ENCODE assay signal across 15 cellular contexts in the genomic region with DNA sequence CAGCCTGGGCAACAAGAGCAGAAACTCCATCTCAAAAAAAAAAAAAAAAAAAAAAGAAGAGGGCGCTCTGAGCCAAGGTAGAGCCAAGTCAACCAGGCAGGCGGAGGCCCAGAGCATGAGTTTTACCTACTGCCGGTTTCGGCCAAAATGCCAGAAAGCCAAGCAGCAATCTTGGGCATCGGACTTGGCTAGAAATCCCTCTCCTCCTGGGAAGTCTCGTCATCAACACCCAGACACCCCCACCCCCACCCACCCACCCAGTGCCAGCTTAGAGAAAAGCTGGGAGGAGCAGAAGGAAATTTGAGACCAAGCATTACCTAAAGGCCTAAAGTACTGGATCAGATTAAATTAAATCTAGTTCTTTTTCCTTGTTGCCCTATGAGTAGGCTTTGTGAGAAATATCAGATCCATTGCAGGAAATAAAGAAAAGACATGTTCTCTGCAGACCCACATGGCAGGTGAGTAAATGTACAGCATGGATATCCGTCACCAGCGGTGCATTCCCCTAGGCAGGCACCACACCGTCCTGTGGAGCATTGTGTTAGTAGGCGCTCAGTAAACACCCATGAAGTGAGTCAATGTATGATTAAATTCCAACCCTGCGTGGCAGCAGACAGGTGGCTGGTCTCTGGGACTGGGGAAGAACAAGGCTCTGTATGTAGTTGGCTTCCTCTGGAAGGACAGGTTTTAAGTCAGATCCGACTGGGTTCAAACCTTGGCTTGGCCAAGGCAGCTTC. TPM values are rescaled to one million over a fixed set of nuclear protein-coding genes. Genes with fewer than 3 reads are reported as not detected.
DNase-seq lines count a peak whose midpoint lies in the region; ATAC-seq, FAIRE-seq and TF ChIP-seq lines count a peak whose summit lies in the region.
"Had no signal": no experiment of that assay in that cellular context is flagged by ENCODE, and none has a peak within 500 bp of the region (broad histone marks: within the 10 kb centered on the region; RNA-seq: fewer than 3 reads in every experiment).

No MANE protein-coding gene starts in this region.

- no peaks in the 10 kb centered on the region for H3K36me3 ChIP-seq in IMR-90 (ENCODE audit: control insufficient read depth, insufficient read depth, low read length)
- no peaks in the 10 kb centered on the region for H3K36me3 ChIP-seq in keratinocyte (ENCODE audit: control insufficient read depth in 2 of 2, extremely low read depth in 1 of 2, insufficient read depth in 2 of 2, low read length in 2 of 2)

- no peak for TF ChIP-seq CTCF in A549 (IDR thresholded peaks at IDR 0.05)
- no peak for TF ChIP-seq CTCF in IMR-90 (conservative IDR thresholded peaks at IDR 0.05; ENCODE audit: low read depth, low read length)
- no peak for TF ChIP-seq CTCF in RWPE1 (conservative IDR thresholded peaks at IDR 0.05; ENCODE audit: low read depth)
- no peak for TF ChIP-seq CTCF in keratinocyte (optimal IDR thresholded peaks at IDR 0.05 in 1 of 3, IDR thresholded peaks at IDR 0.05 in 1 of 3, conservative IDR thresholded peaks at IDR 0.05 in 1 of 3; ENCODE audit: extremely low read depth in 1 of 3, insufficient read depth in 2 of 3, low read length in 3 of 3)

- H2AK9ac ChIP-seq in IMR-90 (replicated peaks; ENCODE audit: low read depth, low read length, poor library complexity) = no peak overlapping the region

- H3K27ac ChIP-seq in A549 (peak overlapping the region; percentile 77 to 88), IMR-90 (ENCODE audit: insufficient read depth, low read length) (no peak overlapping the region), RWPE1 (no peak overlapping the region), keratinocyte (ENCODE audit: control insufficient read depth, insufficient read depth, low read length) (no peak overlapping the region)

- no peak for TF ChIP-seq EP300 in A549 (IDR thresholded peaks at IDR 0.05)

- H3K18ac ChIP-seq in IMR-90 (ENCODE audit: low read depth, low read length) = no peak overlapping the region

- H3K4me2 ChIP-seq in A549 (peak overlapping the region; percentile 52), IMR-90 (ENCODE audit: low read depth, low read length) (no peak overlapping the region), keratinocyte (ENCODE audit: control insufficient read depth, extremely low read depth, insufficient read depth, low read depth, low read length) (no peak overlapping the region)

- in situ Hi-C loops in IMR-90 (cut with MboI; ENCODE audit: low sequenced_read_pairs) = no loop called here

- no peak overlapping the region for H3K56ac ChIP-seq in IMR-90 (ENCODE audit: extremely low read depth, insufficient read depth, low read length)

- no peak for FAIRE-seq in A549 (lab: Jason Lieb, UNC)
- peak; percentile 64 for FAIRE-seq in keratinocyte (lab: Jason Lieb, UNC)
- FAIRE-seq: endometrium had no signal

- dilution Hi-C loops in IMR-90 (cut with HindIII; ENCODE audit: low sequenced_read_pairs, unreplicated experiment) = no loop called here
- dilution Hi-C loops in keratinocyte (cut with MboI; ENCODE audit: extremely low pct_ligation_motif_present, low sequenced_read_pairs) = no loop called here

- H3K14ac ChIP-seq in IMR-90 (replicated peaks; ENCODE audit: low read depth, low read length) = no peak overlapping the region

- no TSS peak for BruUV-seq in IMR-90 (replicated peaks; lab: Mats Ljungman, UMichigan)

- peak; percentile 75 to 84 for DNase-seq in A549 (ENCODE audit: low read depth in 1 of 2, low spot score in 1 of 2)
- DNase-seq in IMR-90 = peak; percentile 31
- DNase-seq in RWPE1 (ENCODE audit: low spot score) = peak; percentile 89
- peak; percentile 71 for DNase-seq in keratinocyte (ENCODE audit: low read depth, low spot score)
- no peak for DNase-seq in mesenteric fat pad (ENCODE audit: low spot score)
- no peak for DNase-seq in medulla oblongata (ENCODE audit: extremely low spot score)
- DNase-seq: activated CD4-positive, alpha-beta T cell treated with anti-CD3 and anti-CD28 coated beads for 1 hour; NCI-H2227 treated with DMSO at 0.1 percent for 48 hours had no signal

- H4K20me1 ChIP-seq in IMR-90 (ENCODE audit: insufficient read depth, low read length) (no peaks in the 10 kb centered on the region), keratinocyte (ENCODE audit: control insufficient read depth, extremely low read depth, insufficient read depth, low read length) (no peaks in the 10 kb centered on the region)

- no peak overlapping the region for H3K4ac ChIP-seq in IMR-90 (ENCODE audit: low read depth, low read length)

- H2AK5ac ChIP-seq in IMR-90 (ENCODE audit: low read depth, low read length) = no peak overlapping the region

- H3K9me1 ChIP-seq in IMR-90 (ENCODE audit: insufficient read depth, low read length) (peaks cover 4% of the 10 kb centered on the region; the same call in 1 of the 2 replicates), keratinocyte (ENCODE audit: control insufficient read depth, extremely low read depth, insufficient read depth, low read length) (no peaks in the 10 kb centered on the region)

- no peak overlapping the region for H4K91ac ChIP-seq in IMR-90 (ENCODE audit: insufficient read depth, low read depth, low read length)

- intact Hi-C loops in IMR-90 (cut with micrococcal nuclease) = no loop called here

- no peak overlapping the region for H2BK15ac ChIP-seq in IMR-90 (ENCODE audit: low read depth, low read length)

- no peak overlapping the region for H3K23ac ChIP-seq in IMR-90 (ENCODE audit: low read depth, low read length)

- no peak overlapping the region for H4K5ac ChIP-seq in IMR-90 (ENCODE audit: low read depth, low read length)

- ATAC-seq in A549 (peak; percentile 92), IMR-90 (ENCODE audit: low read depth) (no peak), HG03139 (IDR thresholded peaks at IDR 0.05; ENCODE audit: unreplicated experiment) (no peak), GM21367 (IDR thresholded peaks at IDR 0.05; ENCODE audit: unreplicated experiment) (no peak)
- ATAC-seq: stimulated activated effector memory CD8-positive, alpha-beta T cell treated with anti-CD3 and anti-CD28 coated beads, Interleukin-12 subunit alpha, Interleukin-12 subunit beta, amount 100 ng/mL, for 72 hours had no signal

- H3K27me3 ChIP-seq in IMR-90 (ENCODE audit: control insufficient read depth, insufficient read depth, low read length) (no peaks in the 10 kb centered on the region), keratinocyte (ENCODE audit: control insufficient read depth, extremely low read depth, insufficient read depth, low read length) (no peaks in the 10 kb centered on the region)

- no peak for TF ChIP-seq POLR2A in A549 (IDR thresholded peaks at IDR 0.05; ENCODE audit: low read length)
- TF ChIP-seq POLR2A in IMR-90 (IDR thresholded peaks at IDR 0.05; ENCODE audit: low read depth, low read length) = no peak

- H2AFZ ChIP-seq in IMR-90 (replicated peaks; ENCODE audit: low read length, poor library complexity) = no peak overlapping the region
- no peak overlapping the region for H2AFZ ChIP-seq in keratinocyte (ENCODE audit: control insufficient read depth, low read length)

- H2BK20ac ChIP-seq in IMR-90 (ENCODE audit: low read depth, low read length) = no peak overlapping the region

- WGBS in A549 (ENCODE audit: missing lambda C conversion rate) = 20% methylated on average over 12 of the region's 12 CpGs
- WGBS in IMR-90 (ENCODE audit: extremely low coverage in 2 of 2, insufficient read length in 1 of 2), 2 experiments = no CpG with 5 or more reads among the region's 12 CpGs

- peaks cover 0 to 5% of the 10 kb centered on the region in 2 experiments; a peak in 1 of 4 replicates for H3K79me1 ChIP-seq in IMR-90 (ENCODE audit: low read depth in 1 of 2, low read length in 2 of 2)

- CTCF ChIA-PET in A549 (lab: Yijun Ruan, JAX) (interaction anchor here (0.6 to 11.3 kb wide), 7 partner anchors 11 to 118 kb away, joined by 3 to 90 read pairs (median 4); no protein-coding TSS in a partner anchor), IMR-90 (lab: Yijun Ruan, JAX) (no interaction called here), RWPE1 (lab: Yijun Ruan, JAX) (interaction anchor here (0.5 to 1.2 kb wide), 3 partner anchors 35 to 195 kb away, joined by 3 to 4 read pairs (median 4); no protein-coding TSS in a partner anchor)

- no peaks in the 10 kb centered on the region for H3K79me2 ChIP-seq in keratinocyte (ENCODE audit: control insufficient read depth, insufficient read depth, low read length)

- H3K9ac ChIP-seq in IMR-90 (ENCODE audit: low read depth, low read length) (no peak overlapping the region), keratinocyte (ENCODE audit: control insufficient read depth, extremely low read depth, insufficient read depth, low read length) (no peak overlapping the region)

- no peak overlapping the region for H4K8ac ChIP-seq in IMR-90 (ENCODE audit: low read depth in 2 of 2, low read length in 2 of 2)

- POLR2A ChIA-PET in A549 (lab: Yijun Ruan, JAX) = interaction anchor here (0.6 to 0.7 kb wide), 3 partner anchors 118 to 909 kb away, joined by 3 to 4 read pairs (median 4); no protein-coding TSS in a partner anchor
- POLR2A ChIA-PET in IMR-90 (lab: Charles Lee; ENCODE audit: unreplicated experiment) = no interaction called here
- POLR2A ChIA-PET in RWPE1 (lab: Yijun Ruan, JAX; ENCODE audit: low non-redundant PET) = no interaction called here

- TF ChIP-seq RAD21 in A549 (conservative IDR thresholded peaks at IDR 0.05 in 1 of 2, IDR thresholded peaks at IDR 0.05 in 1 of 2) = peak; percentile 24 to 43; a peak in 3 of 5 replicates
- no peak for TF ChIP-seq RAD21 in IMR-90 (IDR thresholded peaks at IDR 0.05; ENCODE audit: low read length)

- H3K4me3 ChIP-seq in A549 = no peak overlapping the region
- H3K4me3 ChIP-seq in IMR-90 (ENCODE audit: insufficient read depth, low read depth, low read length) = no peak overlapping the region
- no peak overlapping the region for H3K4me3 ChIP-seq in keratinocyte (ENCODE audit: control insufficient read depth in 2 of 3, extremely low read depth in 1 of 3, insufficient read depth in 2 of 3, low read depth in 1 of 3, low read length in 3 of 3)

- H2BK5ac ChIP-seq in IMR-90 (ENCODE audit: low read depth, low read length, poor library complexity, severe bottlenecking) = no peak overlapping the region

- no peak overlapping the region for H2BK120ac ChIP-seq in IMR-90 (ENCODE audit: low read depth, low read length)

- peaks cover 32% of the 10 kb centered on the region for H3K4me1 ChIP-seq in A549
- peaks cover 6% of the 10 kb centered on the region; the same call in 1 of the 2 replicates for H3K4me1 ChIP-seq in IMR-90 (ENCODE audit: control insufficient read depth, insufficient read depth, low read length)
- no peaks in the 10 kb centered on the region for H3K4me1 ChIP-seq in keratinocyte (ENCODE audit: control insufficient read depth, extremely low read depth, insufficient read depth, low read length)

- H3K9me3 ChIP-seq in A549 (no peaks in the 10 kb centered on the region), IMR-90 (ENCODE audit: control insufficient read depth, insufficient read depth, low read length) (no peaks in the 10 kb centered on the region), keratinocyte (ENCODE audit: control insufficient read depth, low read depth, low read length) (no peaks in the 10 kb centered on the region)

RNA-seq across cellular contexts. Expression of a gene that starts 21.0 kb away (rescaled TPM):
- 0.03 TPM in 1 of 2 replicates, not detected in the other for polyA plus RNA-seq in A549 (2011; rRNA removed)
- polyA plus RNA-seq in A549 (2012; cell fraction: cytosol; rRNA removed) = 0.03 and 0.07 TPM in 2 replicates
- polyA plus RNA-seq in A549 (2012; cell fraction: nucleus; rRNA removed) = 0.09 and 0.19 TPM in 2 replicates
- 0.05 to 0.06 TPM in 2 of 3 replicates, not detected in the other for polyA plus RNA-seq in A549 (2017; fragmentation: RNase III; extraction: RNeasy Plus Mini Kit Qiagen cat#74134 plus additional on column Dnase treatment)
- polyA minus RNA-seq in A549 (2011; rRNA and poly(A)+ RNA removed) = 0.05 TPM in 1 of 2 replicates, not detected in the other
- total RNA-seq in IMR-90 (2012; rRNA removed) = 0.28 and 0.54 TPM in 2 replicates
- polyA plus RNA-seq in IMR-90 (2012; rRNA removed) = 1.7 TPM in 2 replicates
- polyA plus RNA-seq in IMR-90 (2012; cell fraction: cytosol; rRNA removed) = 0.28 and 0.71 TPM in 2 replicates
- polyA plus RNA-seq in IMR-90 (2012; cell fraction: nucleus; rRNA removed; ENCODE audit: low replicate concordance) = 11.7 and 15.4 TPM in 2 replicates
- 0.10 to 0.40 TPM (median 0.10 TPM) in 3 replicates for polyA plus RNA-seq in keratinocyte
- 0.42 TPM for polyA plus RNA-seq in keratinocyte (2011; ENCODE audit: low read depth)
- 0.05 and 0.06 TPM in 2 replicates for polyA plus RNA-seq in keratinocyte (2011; cell fraction: cytosol; rRNA removed)
- 0.43 and 0.44 TPM in 2 replicates for polyA plus RNA-seq in keratinocyte (2011; cell fraction: nucleus; rRNA removed)
- 0.22 and 1.2 TPM in 2 replicates for polyA plus RNA-seq in keratinocyte (2012; ENCODE audit: low replicate concordance)
- 0.10 to 0.72 TPM in 2 of 3 replicates, not detected in the other for polyA minus RNA-seq in keratinocyte
- polyA minus RNA-seq in keratinocyte (2011; cell fraction: cytosol; rRNA and poly(A)+ RNA removed) = not detected
- polyA minus RNA-seq in keratinocyte (2011; cell fraction: nucleus; rRNA and poly(A)+ RNA removed) = 0.11 and 0.31 TPM in 2 replicates
- total RNA-seq in mesenteric fat pad = 19.7 TPM
- total RNA-seq: activated T-helper 1 cell treated with anti-CD3 and anti-CD28 coated beads, Interleukin-12 subunit alpha, Interleukin-12 subunit beta, Interleukin-2, Interleukin-4 antibody, amounts not matched to agents 30 ng/mL and 10 ng/mL and 1 ng/mL, durations not matched to agents 14 hours and 24 hours and 36 hours; LHCN-M2; SK-MEL-5 had no signal

Comparison
In these comparisons a context has a peak if more than half of its experiments do, and no peak if none do; other contexts are left out.
1. ATAC-seq: peak in A549 (2 of 2); none in IMR-90 (single experiment), HG03139 (single experiment) and GM21367 (single experiment).
2. DNase-seq: peak in A549 (2 of 2), IMR-90 (single experiment), RWPE1 (single experiment) and keratinocyte (single experiment); none in mesenteric fat pad (single experiment) and medulla oblongata (single experiment).
3. H3K27ac ChIP-seq: peak in A549 (2 of 2); none in IMR-90 (single experiment), RWPE1 (single experiment) and keratinocyte (single experiment).